In the genomic region with DNA sequence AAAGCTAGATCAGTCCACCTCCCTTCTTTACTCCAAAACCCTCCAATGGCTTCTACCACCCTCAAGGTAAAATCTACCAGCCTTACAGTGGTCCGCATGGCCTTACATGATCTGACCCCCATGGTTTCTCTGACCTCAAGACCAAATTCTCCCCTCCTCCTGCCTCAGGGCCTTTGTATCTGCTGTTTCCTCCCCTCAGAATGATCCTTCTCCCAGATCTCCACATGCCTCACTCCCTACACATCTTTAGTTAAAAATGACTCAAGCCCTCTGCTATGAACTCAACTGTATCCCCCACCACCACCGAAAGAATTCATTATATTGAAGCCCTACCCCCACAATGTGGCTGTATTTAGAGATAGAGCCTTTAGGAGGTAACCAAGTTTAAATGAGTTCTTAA, we compare ENCODE assay signal across 1 cellular context.
TF ChIP-seq lines count a peak whose summit lies in the region.

No MANE protein-coding gene starts in this region.

TF ChIP-seq in IMR-90, 13 proteins besides CTCF, POLR2A, EP300 and RAD21 (continued from another document):
- TF ChIP-seq RFX5 (IDR thresholded peaks at IDR 0.05; ENCODE audit: low read depth, low read length), result no peak
- TF ChIP-seq RCOR1 (IDR thresholded peaks at IDR 0.05; ENCODE audit: insufficient replicate concordance, low read length), result no peak
- no peak for TF ChIP-seq CEBPB (IDR thresholded peaks at IDR 0.05; ENCODE audit: low read depth, low read length)
- no peak for TF ChIP-seq MAFK (IDR thresholded peaks at IDR 0.05; ENCODE audit: low read depth, low read length)
- TF ChIP-seq USF2 (IDR thresholded peaks at IDR 0.05; ENCODE audit: low read depth, low read length), result no peak
- TF ChIP-seq MAZ (IDR thresholded peaks at IDR 0.05; ENCODE audit: borderline replicate concordance, low read depth, low read length), result no peak
